8 cellular contexts compared by ENCODE assay signal in genomic region chr3:14377838-14378169, GRCh38. TPM values are rescaled to one million over a fixed set of nuclear protein-coding genes. Genes with fewer than 3 reads are reported as not detected.
DNase-seq lines count a peak whose midpoint lies in the region; ATAC-seq and TF ChIP-seq lines count a peak whose summit lies in the region.

No MANE protein-coding gene starts in this region.

- H3K27me3 Mint-ChIP-seq in immature natural killer cell (ENCODE audit: low read depth in 3 of 3) (peaks cover 6 to 17% (median 9%) of the 10 kb centered on the region in 3 donors), MCF 10A (ENCODE audit: insufficient read depth, unreplicated experiment) (peaks cover 17% of the 10 kb centered on the region)

- TF ChIP-seq CTCF in MCF 10A (IDR thresholded peaks at IDR 0.05; ENCODE audit: unreplicated experiment) = no peak

- no peaks in the 10 kb centered on the region for H3K36me3 Mint-ChIP-seq in immature natural killer cell
- H3K36me3 Mint-ChIP-seq in MCF 10A (ENCODE audit: insufficient read depth, unreplicated experiment) = no peaks in the 10 kb centered on the region

- peak; percentile 98 to 99 for DNase-seq in AML-193 (lab: John Stamatoyannopoulos, UW)
- peak; percentile 90 for DNase-seq in SIG-M5 treated with dmso at 0.1 percent for 504 hours (lab: John Stamatoyannopoulos, UW; ENCODE audit: unreplicated experiment)
- DNase-seq in immature natural killer cell = peak; percentile 81 to 86 (median 83)
- no peak for DNase-seq in SK-N-DZ (ENCODE audit: low spot score)
- no peak for DNase-seq in HUDEP-2 (lab: John Stamatoyannopoulos, UW; ENCODE audit: unreplicated experiment in 76 of 76)
- DNase-seq in MCF 10A (ENCODE audit: unreplicated experiment) = no peak

- ATAC-seq in GM21423 (IDR thresholded peaks at IDR 0.05; ENCODE audit: unreplicated experiment) (peak; percentile 84), HG02798 (IDR thresholded peaks at IDR 0.05; ENCODE audit: poor library complexity, unreplicated experiment) (no peak)

- H3K27ac Mint-ChIP-seq in immature natural killer cell (peak overlapping the region; percentile 68 to 95 (median 94)), MCF 10A (ENCODE audit: low read depth, unreplicated experiment) (no peak overlapping the region)

- H3K9me3 Mint-ChIP-seq in immature natural killer cell (no peaks in the 10 kb centered on the region), MCF 10A (ENCODE audit: unreplicated experiment) (no peaks in the 10 kb centered on the region)

- CTCF ChIA-PET in MCF 10A (lab: Yijun Ruan, JAX) = interaction anchor here (0.6 to 1.5 kb wide), 3 partner anchors 17 to 116 kb away, joined by 3 read pairs; no protein-coding TSS in a partner anchor

- BruUV-seq in MCF 10A (replicated peaks; lab: Mats Ljungman, UMichigan) = no TSS peak

- POLR2A ChIA-PET in MCF 10A (lab: Yijun Ruan, JAX) = no interaction called here

- peak overlapping the region; percentile 67 to 77 (median 68) for H3K4me3 Mint-ChIP-seq in immature natural killer cell
- H3K4me3 Mint-ChIP-seq in MCF 10A (ENCODE audit: unreplicated experiment) = no peak overlapping the region

- intact Hi-C loops in MCF 10A (cut with micrococcal nuclease) = no loop called here

- peaks cover 25 to 38% of the 10 kb centered on the region in 2 donors for H3K4me1 Mint-ChIP-seq in immature natural killer cell
- peaks cover 4% of the 10 kb centered on the region for H3K4me1 Mint-ChIP-seq in MCF 10A (ENCODE audit: insufficient read depth, unreplicated experiment)

RNA-seq across cellular contexts. Expression of gene SLC6A6, which starts 24.6 kb away (rescaled TPM):
- polyA plus RNA-seq in immature natural killer cell = 1 to 10 TPM; 4.7 to 8.0 (median 6.9) TPM
- 23.6 and 27.2 TPM in 2 replicates for polyA plus RNA-seq in SK-N-DZ (2014; cell fraction: cytosol; rRNA removed)
- 49.9 and 68.9 TPM in 2 replicates for polyA plus RNA-seq in SK-N-DZ (2014; cell fraction: nucleus; rRNA removed)
- total RNA-seq in MCF 10A (2022) = 4.6 and 7.6 TPM in 2 replicates

Comparison
In these comparisons a context has a peak if more than half of its experiments do, and no peak if none do; other contexts are left out.
1. DNase-seq: peak in AML-193 (2 of 2), SIG-M5 treated with dmso at 0.1 percent for 504 hours (single experiment) and immature natural killer cell (3 of 3); none in SK-N-DZ (single experiment), HUDEP-2 (0 of 76) and MCF 10A (single experiment).